9 cellular contexts compared by ENCODE assay signal in genomic region chr1:7046314-7046713, GRCh38.
DNase-seq lines count a peak whose midpoint lies in the region; ATAC-seq and TF ChIP-seq lines count a peak whose summit lies in the region.
"Had no signal": no experiment of that assay in that cellular context is flagged by ENCODE, and none has a peak within 500 bp of the region (broad histone marks: within the 10 kb centered on the region; RNA-seq: fewer than 3 reads in every experiment).

No MANE protein-coding gene starts in this region.

- no peaks in the 10 kb centered on the region for H3K36me3 ChIP-seq in H7 (replicated peaks; ENCODE audit: control insufficient read depth, insufficient read depth, low read length)
- H3K36me3 ChIP-seq: neutrophil had no signal

- peak; percentile 81 for DNase-seq in H7
- DNase-seq in RKO (ENCODE audit: low spot score): peak; percentile 49
- peak; percentile 40 for DNase-seq in fibroblast of the aortic adventitia (ENCODE audit: low read depth)
- peak; percentile 40 for DNase-seq in skeletal muscle cell (ENCODE audit: low read depth)
- DNase-seq: stimulated activated naive CD4-positive, alpha-beta T cell had no signal

- no peak for TF ChIP-seq CTCF in fibroblast of the aortic adventitia (IDR thresholded peaks at IDR 0.05; ENCODE audit: insufficient read depth, low read length)

- H3K27me3 ChIP-seq in H7 (ENCODE audit: control insufficient read depth, insufficient read depth, low read length): no peaks in the 10 kb centered on the region

- H3K4me3 ChIP-seq in H7 (ENCODE audit: insufficient read depth, low read depth, low read length): no peak overlapping the region
- no peak overlapping the region for H3K4me3 ChIP-seq in fibroblast of the aortic adventitia (ENCODE audit: low read depth, low read length)
- no peak overlapping the region for H3K4me3 ChIP-seq in skeletal muscle cell (ENCODE audit: low read depth, low read length)

- ATAC-seq in HG03108 (IDR thresholded peaks at IDR 0.05; ENCODE audit: unreplicated experiment): no peak
- ATAC-seq in GM19467 (IDR thresholded peaks at IDR 0.05; ENCODE audit: unreplicated experiment): no peak
- ATAC-seq in GM21825 (IDR thresholded peaks at IDR 0.05; ENCODE audit: unreplicated experiment): no peak
